In the genomic region with DNA sequence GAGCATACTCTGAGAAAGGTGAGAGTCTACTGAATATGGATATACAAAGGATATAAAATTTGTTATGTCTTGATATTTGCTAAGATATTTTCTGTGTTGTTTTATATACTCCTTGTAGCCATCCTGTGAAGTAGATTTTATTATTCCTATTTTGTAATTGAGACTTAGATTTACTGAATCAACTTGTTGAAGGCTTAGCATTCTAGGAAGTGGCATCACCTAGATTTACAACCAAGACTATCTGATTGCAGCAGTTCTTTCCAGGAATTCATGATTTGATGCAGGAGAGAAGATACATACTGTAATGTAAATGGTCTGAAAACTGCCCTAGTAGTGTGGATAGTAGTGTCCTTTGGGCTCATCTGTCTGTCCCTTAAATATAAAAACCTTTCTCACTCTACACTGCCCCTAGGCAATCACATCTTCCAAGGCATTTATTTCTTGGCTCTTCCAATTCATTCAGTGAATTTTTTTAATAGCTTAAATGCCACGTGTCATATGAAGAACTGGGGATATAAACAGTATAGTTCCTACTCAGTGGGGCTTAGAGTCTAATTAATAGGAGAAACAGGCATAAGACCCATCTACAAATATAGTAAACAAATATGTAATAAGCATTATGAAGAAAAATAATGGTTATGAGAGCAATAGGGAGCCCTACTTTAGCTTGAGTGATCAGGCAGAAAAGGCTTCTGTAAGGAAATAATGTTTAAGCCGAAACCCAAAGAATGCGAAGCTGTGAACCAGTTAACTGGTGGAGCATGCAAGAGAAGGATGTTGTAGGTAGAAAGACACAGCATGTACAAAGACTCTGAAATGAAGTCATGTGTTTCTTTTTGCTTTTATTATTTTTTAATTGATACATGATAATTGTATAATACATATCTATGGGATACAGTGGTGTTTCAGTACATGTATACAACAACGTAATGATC, we compare ENCODE assay signal across 3 cellular contexts.
TF ChIP-seq lines count a peak whose summit lies in the region.

No MANE protein-coding gene starts in this region.

TF ChIP-seq in SK-N-SH treated with all-trans-retinoic acid at 6 μM for 48 hours, 23 proteins besides CTCF, POLR2A, EP300 and RAD21 (continues in another document):
- TF ChIP-seq ZFP30 (CRISPR knock-in tag; IDR thresholded peaks at IDR 0.05), result no peak
- TF ChIP-seq CSDC2 (CRISPR knock-in tag; IDR thresholded peaks at IDR 0.05), result no peak
- no peak for TF ChIP-seq ZNF70 (CRISPR knock-in tag; IDR thresholded peaks at IDR 0.05)
- TF ChIP-seq, protein P1, sequence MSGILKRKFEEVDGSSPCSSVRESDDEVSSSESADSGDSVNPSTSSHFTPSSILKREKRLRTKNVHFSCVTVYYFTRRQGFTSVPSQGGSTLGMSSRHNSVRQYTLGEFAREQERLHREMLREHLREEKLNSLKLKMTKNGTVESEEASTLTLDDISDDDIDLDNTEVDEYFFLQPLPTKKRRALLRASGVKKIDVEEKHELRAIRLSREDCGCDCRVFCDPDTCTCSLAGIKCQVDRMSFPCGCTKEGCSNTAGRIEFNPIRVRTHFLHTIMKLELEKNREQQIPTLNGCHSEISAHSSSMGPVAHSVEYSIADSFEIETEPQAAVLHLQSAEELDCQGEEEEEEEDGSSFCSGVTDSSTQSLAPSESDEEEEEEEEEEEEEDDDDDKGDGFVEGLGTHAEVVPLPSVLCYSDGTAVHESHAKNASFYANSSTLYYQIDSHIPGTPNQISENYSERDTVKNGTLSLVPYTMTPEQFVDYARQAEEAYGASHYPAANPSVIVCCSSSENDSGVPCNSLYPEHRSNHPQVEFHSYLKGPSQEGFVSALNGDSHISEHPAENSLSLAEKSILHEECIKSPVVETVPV (CRISPR knock-in tag; IDR thresholded peaks at IDR 0.05), result no peak
- TF ChIP-seq RARB (CRISPR knock-in tag; IDR thresholded peaks at IDR 0.05), result no peak
- TF ChIP-seq, protein P2, sequence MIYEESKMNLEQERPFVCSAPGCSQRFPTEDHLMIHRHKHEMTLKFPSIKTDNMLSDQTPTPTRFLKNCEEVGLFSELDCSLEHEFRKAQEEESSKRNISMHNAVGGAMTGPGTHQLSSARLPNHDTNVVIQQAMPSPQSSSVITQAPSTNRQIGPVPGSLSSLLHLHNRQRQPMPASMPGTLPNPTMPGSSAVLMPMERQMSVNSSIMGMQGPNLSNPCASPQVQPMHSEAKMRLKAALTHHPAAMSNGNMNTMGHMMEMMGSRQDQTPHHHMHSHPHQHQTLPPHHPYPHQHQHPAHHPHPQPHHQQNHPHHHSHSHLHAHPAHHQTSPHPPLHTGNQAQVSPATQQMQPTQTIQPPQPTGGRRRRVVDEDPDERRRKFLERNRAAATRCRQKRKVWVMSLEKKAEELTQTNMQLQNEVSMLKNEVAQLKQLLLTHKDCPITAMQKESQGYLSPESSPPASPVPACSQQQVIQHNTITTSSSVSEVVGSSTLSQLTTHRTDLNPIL (CRISPR knock-in tag; IDR thresholded peaks at IDR 0.05; ENCODE audit: low read depth), result no peak
- no peak for TF ChIP-seq SNAI2 (CRISPR knock-in tag; IDR thresholded peaks at IDR 0.05)
- no peak for TF ChIP-seq ARNTL (CRISPR knock-in tag; IDR thresholded peaks at IDR 0.05; ENCODE audit: borderline replicate concordance, low read depth)
- TF ChIP-seq ISL1 (CRISPR knock-in tag; IDR thresholded peaks at IDR 0.05), result no peak
- TF ChIP-seq, protein P3, sequence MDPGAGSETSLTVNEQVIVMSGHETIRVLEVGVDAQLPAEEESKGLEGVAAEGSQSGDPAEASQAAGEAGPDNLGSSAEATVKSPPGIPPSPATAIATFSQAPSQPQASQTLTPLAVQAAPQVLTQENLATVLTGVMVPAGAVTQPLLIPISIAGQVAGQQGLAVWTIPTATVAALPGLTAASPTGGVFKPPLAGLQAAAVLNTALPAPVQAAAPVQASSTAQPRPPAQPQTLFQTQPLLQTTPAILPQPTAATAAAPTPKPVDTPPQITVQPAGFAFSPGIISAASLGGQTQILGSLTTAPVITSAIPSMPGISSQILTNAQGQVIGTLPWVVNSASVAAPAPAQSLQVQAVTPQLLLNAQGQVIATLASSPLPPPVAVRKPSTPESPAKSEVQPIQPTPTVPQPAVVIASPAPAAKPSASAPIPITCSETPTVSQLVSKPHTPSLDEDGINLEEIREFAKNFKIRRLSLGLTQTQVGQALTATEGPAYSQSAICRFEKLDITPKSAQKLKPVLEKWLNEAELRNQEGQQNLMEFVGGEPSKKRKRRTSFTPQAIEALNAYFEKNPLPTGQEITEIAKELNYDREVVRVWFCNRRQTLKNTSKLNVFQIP (CRISPR knock-in tag; IDR thresholded peaks at IDR 0.05; ENCODE audit: borderline replicate concordance, low read depth), result no peak
- TF ChIP-seq ESRRG (CRISPR knock-in tag; IDR thresholded peaks at IDR 0.05), result no peak
- no peak for TF ChIP-seq PPARA (CRISPR knock-in tag; IDR thresholded peaks at IDR 0.05; ENCODE audit: borderline replicate concordance)

TF ChIP-seq in SK-N-SH, 30 proteins besides CTCF, POLR2A, EP300 and RAD21:
- TF ChIP-seq EZH2phosphoT487 (IDR thresholded peaks at IDR 0.05; ENCODE audit: borderline replicate concordance, low read depth) (no peak), SIN3A (IDR thresholded peaks at IDR 0.05; ENCODE audit: borderline replicate concordance, low read depth, low read length) (no peak), POLR2AphosphoS5 (IDR thresholded peaks at IDR 0.05; ENCODE audit: low read depth, low read length) (no peak), SMC3 (IDR thresholded peaks at IDR 0.05; ENCODE audit: low read depth, low read length) (no peak), GABPA (IDR thresholded peaks at IDR 0.05; ENCODE audit: low read depth) (no peak), NRF1 (IDR thresholded peaks at IDR 0.05; ENCODE audit: low read depth, low read length) (no peak), JUND (IDR thresholded peaks at IDR 0.05) (no peak), RXRA (IDR thresholded peaks at IDR 0.05; ENCODE audit: borderline replicate concordance, low read depth) (no peak)
- TF ChIP-seq, protein P4, sequence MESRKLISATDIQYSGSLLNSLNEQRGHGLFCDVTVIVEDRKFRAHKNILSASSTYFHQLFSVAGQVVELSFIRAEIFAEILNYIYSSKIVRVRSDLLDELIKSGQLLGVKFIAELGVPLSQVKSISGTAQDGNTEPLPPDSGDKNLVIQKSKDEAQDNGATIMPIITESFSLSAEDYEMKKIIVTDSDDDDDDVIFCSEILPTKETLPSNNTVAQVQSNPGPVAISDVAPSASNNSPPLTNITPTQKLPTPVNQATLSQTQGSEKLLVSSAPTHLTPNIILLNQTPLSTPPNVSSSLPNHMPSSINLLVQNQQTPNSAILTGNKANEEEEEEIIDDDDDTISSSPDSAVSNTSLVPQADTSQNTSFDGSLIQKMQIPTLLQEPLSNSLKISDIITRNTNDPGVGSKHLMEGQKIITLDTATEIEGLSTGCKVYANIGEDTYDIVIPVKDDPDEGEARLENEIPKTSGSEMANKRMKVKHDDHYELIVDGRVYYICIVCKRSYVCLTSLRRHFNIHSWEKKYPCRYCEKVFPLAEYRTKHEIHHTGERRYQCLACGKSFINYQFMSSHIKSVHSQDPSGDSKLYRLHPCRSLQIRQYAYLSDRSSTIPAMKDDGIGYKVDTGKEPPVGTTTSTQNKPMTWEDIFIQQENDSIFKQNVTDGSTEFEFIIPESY (IDR thresholded peaks at IDR 0.05; ENCODE audit: borderline replicate concordance, low read depth), result no peak
- TF ChIP-seq, protein P5, sequence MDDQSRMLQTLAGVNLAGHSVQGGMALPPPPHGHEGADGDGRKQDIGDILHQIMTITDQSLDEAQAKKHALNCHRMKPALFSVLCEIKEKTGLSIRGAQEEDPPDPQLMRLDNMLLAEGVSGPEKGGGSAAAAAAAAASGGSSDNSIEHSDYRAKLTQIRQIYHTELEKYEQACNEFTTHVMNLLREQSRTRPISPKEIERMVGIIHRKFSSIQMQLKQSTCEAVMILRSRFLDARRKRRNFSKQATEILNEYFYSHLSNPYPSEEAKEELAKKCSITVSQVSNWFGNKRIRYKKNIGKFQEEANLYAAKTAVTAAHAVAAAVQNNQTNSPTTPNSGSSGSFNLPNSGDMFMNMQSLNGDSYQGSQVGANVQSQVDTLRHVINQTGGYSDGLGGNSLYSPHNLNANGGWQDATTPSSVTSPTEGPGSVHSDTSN (IDR thresholded peaks at IDR 0.05), result no peak
- TF ChIP-seq, protein P6, sequence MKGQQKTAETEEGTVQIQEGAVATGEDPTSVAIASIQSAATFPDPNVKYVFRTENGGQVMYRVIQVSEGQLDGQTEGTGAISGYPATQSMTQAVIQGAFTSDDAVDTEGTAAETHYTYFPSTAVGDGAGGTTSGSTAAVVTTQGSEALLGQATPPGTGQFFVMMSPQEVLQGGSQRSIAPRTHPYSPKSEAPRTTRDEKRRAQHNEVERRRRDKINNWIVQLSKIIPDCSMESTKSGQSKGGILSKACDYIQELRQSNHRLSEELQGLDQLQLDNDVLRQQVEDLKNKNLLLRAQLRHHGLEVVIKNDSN (IDR thresholded peaks at IDR 0.05; ENCODE audit: borderline replicate concordance, low read depth), result no peak
- TF ChIP-seq, protein P7, sequence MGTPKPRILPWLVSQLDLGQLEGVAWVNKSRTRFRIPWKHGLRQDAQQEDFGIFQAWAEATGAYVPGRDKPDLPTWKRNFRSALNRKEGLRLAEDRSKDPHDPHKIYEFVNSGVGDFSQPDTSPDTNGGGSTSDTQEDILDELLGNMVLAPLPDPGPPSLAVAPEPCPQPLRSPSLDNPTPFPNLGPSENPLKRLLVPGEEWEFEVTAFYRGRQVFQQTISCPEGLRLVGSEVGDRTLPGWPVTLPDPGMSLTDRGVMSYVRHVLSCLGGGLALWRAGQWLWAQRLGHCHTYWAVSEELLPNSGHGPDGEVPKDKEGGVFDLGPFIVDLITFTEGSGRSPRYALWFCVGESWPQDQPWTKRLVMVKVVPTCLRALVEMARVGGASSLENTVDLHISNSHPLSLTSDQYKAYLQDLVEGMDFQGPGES (IDR thresholded peaks at IDR 0.05; ENCODE audit: low read depth, low read length), result no peak

TF ChIP-seq in IMR-90, 13 proteins besides CTCF, POLR2A, EP300 and RAD21:
- TF ChIP-seq NFE2L2 (IDR thresholded peaks at IDR 0.05; ENCODE audit: low read depth, low read length), result no peak
- TF ChIP-seq, protein P8, sequence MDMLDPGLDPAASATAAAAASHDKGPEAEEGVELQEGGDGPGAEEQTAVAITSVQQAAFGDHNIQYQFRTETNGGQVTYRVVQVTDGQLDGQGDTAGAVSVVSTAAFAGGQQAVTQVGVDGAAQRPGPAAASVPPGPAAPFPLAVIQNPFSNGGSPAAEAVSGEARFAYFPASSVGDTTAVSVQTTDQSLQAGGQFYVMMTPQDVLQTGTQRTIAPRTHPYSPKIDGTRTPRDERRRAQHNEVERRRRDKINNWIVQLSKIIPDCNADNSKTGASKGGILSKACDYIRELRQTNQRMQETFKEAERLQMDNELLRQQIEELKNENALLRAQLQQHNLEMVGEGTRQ (IDR thresholded peaks at IDR 0.05; ENCODE audit: low read depth, low read length), result no peak
- TF ChIP-seq RCOR1 (IDR thresholded peaks at IDR 0.05; ENCODE audit: insufficient replicate concordance, low read length), result no peak
- no peak for TF ChIP-seq MXI1 (IDR thresholded peaks at IDR 0.05; ENCODE audit: borderline replicate concordance, low read depth, low read length)
- TF ChIP-seq CHD1 (IDR thresholded peaks at IDR 0.05; ENCODE audit: low read depth, low read length), result no peak
- no peak for TF ChIP-seq BHLHE40 (IDR thresholded peaks at IDR 0.05; ENCODE audit: low read depth, low read length)
- TF ChIP-seq SMC3 (IDR thresholded peaks at IDR 0.05; ENCODE audit: low read depth, low read length), result no peak
- TF ChIP-seq, protein P9, sequence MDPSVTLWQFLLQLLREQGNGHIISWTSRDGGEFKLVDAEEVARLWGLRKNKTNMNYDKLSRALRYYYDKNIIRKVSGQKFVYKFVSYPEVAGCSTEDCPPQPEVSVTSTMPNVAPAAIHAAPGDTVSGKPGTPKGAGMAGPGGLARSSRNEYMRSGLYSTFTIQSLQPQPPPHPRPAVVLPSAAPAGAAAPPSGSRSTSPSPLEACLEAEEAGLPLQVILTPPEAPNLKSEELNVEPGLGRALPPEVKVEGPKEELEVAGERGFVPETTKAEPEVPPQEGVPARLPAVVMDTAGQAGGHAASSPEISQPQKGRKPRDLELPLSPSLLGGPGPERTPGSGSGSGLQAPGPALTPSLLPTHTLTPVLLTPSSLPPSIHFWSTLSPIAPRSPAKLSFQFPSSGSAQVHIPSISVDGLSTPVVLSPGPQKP (IDR thresholded peaks at IDR 0.05; ENCODE audit: borderline replicate concordance, low read depth, low read length), result no peak
- no peak for TF ChIP-seq FOS (IDR thresholded peaks at IDR 0.05; ENCODE audit: low read depth, low read length)
- TF ChIP-seq MAZ (IDR thresholded peaks at IDR 0.05; ENCODE audit: borderline replicate concordance, low read depth, low read length), result no peak
- TF ChIP-seq RFX5 (IDR thresholded peaks at IDR 0.05; ENCODE audit: low read depth, low read length), result no peak
- no peak for TF ChIP-seq MAFK (IDR thresholded peaks at IDR 0.05; ENCODE audit: low read depth, low read length)
